ENCODE assay signal across 1 cellular context in genomic region chr19:16339361-16339725, GRCh38.
TF ChIP-seq lines count a peak whose summit lies in the region.

No MANE protein-coding gene starts in this region.

TF ChIP-seq in endothelial cell of umbilical vein, 7 proteins besides CTCF, POLR2A, EP300 and RAD21 (continued from another document):
- TF ChIP-seq EZH2 (IDR thresholded peaks at IDR 0.05; ENCODE audit: borderline replicate concordance, low read depth, low read length, severe bottlenecking) (no peak), POLR2AphosphoS5 (IDR thresholded peaks at IDR 0.05; ENCODE audit: insufficient read depth, low read depth, low read length) (no peak), JUN (IDR thresholded peaks at IDR 0.05; ENCODE audit: borderline replicate concordance, insufficient read depth, insufficient read length, low read depth) (no peak)
